29 cellular contexts compared by ENCODE assay signal in genomic region chr21:33112670-33113596, GRCh38. TPM values are rescaled to one million over a fixed set of nuclear protein-coding genes. Genes with fewer than 3 reads are reported as not detected.
"Had no signal": no experiment of that assay in that cellular context is flagged by ENCODE, and none has a peak within 500 bp of the region (broad histone marks: within the 10 kb centered on the region; RNA-seq: fewer than 3 reads in every experiment).

No MANE protein-coding gene starts in this region.

- H3K27ac Mint-ChIP-seq: activated CD4-positive, alpha-beta memory T cell treated with anti-CD3 and anti-CD28 coated beads for 36 hours; activated CD4-positive, alpha-beta T cell treated with anti-CD3 and anti-CD28 coated beads, Interleukin-2, amount 10 ng/mL, durations not matched to agents 24 days and 14 days; activated T-helper 1 cell treated with anti-CD3 and anti-CD28 coated beads, Interleukin-12 subunit alpha, Interleukin-12 subunit beta, Interleukin-2, Interleukin-4 antibody, amounts not matched to agents 30 ng/mL and 10 ng/mL and 1 ng/mL, durations not matched to agents 14 hours and 24 hours and 36 hours; endodermal cell; nephron progenitor cell had no signal

- H3K9me3 Mint-ChIP-seq: activated CD4-positive, alpha-beta memory T cell treated with anti-CD3 and anti-CD28 coated beads for 36 hours; activated CD4-positive, alpha-beta T cell treated with anti-CD3 and anti-CD28 coated beads, Interleukin-2, amount 10 ng/mL, durations not matched to agents 24 days and 14 days; activated T-helper 1 cell treated with anti-CD3 and anti-CD28 coated beads, Interleukin-12 subunit alpha, Interleukin-12 subunit beta, Interleukin-2, Interleukin-4 antibody, amounts not matched to agents 30 ng/mL and 10 ng/mL and 1 ng/mL, durations not matched to agents 14 hours and 24 hours and 36 hours; endodermal cell; nephron progenitor cell had no signal

- FAIRE-seq: islet of Langerhans, urothelium cell line had no signal

- H3K36me3 Mint-ChIP-seq: activated CD4-positive, alpha-beta memory T cell treated with anti-CD3 and anti-CD28 coated beads for 36 hours had no signal

- H3K4me3 Mint-ChIP-seq: activated CD4-positive, alpha-beta memory T cell treated with anti-CD3 and anti-CD28 coated beads for 36 hours; activated CD4-positive, alpha-beta T cell treated with anti-CD3 and anti-CD28 coated beads, Interleukin-2, amount 10 ng/mL, durations not matched to agents 24 days and 14 days; activated T-helper 1 cell treated with anti-CD3 and anti-CD28 coated beads, Interleukin-12 subunit alpha, Interleukin-12 subunit beta, Interleukin-2, Interleukin-4 antibody, amounts not matched to agents 30 ng/mL and 10 ng/mL and 1 ng/mL, durations not matched to agents 14 hours and 24 hours and 36 hours; endodermal cell; nephron progenitor cell had no signal

- H3K4me1 ChIP-seq: breast epithelium, foreskin keratinocyte had no signal

- H3K4me3 ChIP-seq: breast epithelium, left ventricle myocardium inferior, spleen, tibial nerve had no signal

- ATAC-seq: esophagus mucosa, foreskin keratinocyte, right cardiac atrium had no signal

- DNase-seq: activated CD4-positive, alpha-beta memory T cell treated with anti-CD3 and anti-CD28 coated beads for 36 hours; activated CD4-positive, alpha-beta T cell treated with anti-CD3 and anti-CD28 coated beads, Interleukin-2, amount 10 ng/mL, durations not matched to agents 24 days and 14 days; activated CD4-positive, CD25-positive, alpha-beta regulatory T cell treated with anti-CD3 and anti-CD28 coated beads, Interleukin-2, amount 50 U/mL, for 72 hours; activated CD8-positive, alpha-beta memory T cell treated with anti-CD3 and anti-CD28 coated beads, Interleukin-2, amount 50 U/mL, for 4 hours; activated gamma-delta T cell treated with Interleukin-2 at 50 U/mL for 16 hours; activated naive CD4-positive, alpha-beta T cell treated with anti-CD3 and anti-CD28 coated beads, Interleukin-2, amount 50 U/mL, for 16 hours; activated T-cell treated with anti-CD3 and anti-CD28 coated beads, Interleukin-2, amount 50 U/mL, for 1 hour; amniotic stem cell; central memory CD4-positive, alpha-beta T cell; endodermal cell; foreskin keratinocyte; left ventricle myocardium inferior; nephron progenitor cell; right cardiac atrium; spleen; stimulated activated naive CD4-positive, alpha-beta T cell; T-helper 2 cell had no signal

- H3K27ac ChIP-seq: breast epithelium, foreskin keratinocyte, left ventricle myocardium inferior, spleen, tibial nerve had no signal

- H3K36me3 ChIP-seq: breast epithelium, left ventricle myocardium inferior, spleen, tibial nerve had no signal

- H3K9me3 ChIP-seq: breast epithelium, left ventricle myocardium inferior, spleen, tibial nerve had no signal

RNA-seq across cellular contexts. Expression of gene OLIG1, which starts 43.0 kb away (rescaled TPM):
- total RNA-seq: activated CD4-positive, alpha-beta memory T cell treated with anti-CD3 and anti-CD28 coated beads for 36 hours; activated CD4-positive, alpha-beta T cell treated with anti-CD3 and anti-CD28 coated beads, Interleukin-2, amount 10 ng/mL, durations not matched to agents 24 days and 14 days; activated CD8-positive, alpha-beta memory T cell treated with anti-CD3 and anti-CD28 coated beads for 36 hours; activated T-helper 1 cell treated with anti-CD3 and anti-CD28 coated beads, Interleukin-12 subunit alpha, Interleukin-12 subunit beta, Interleukin-2, Interleukin-4 antibody, amounts not matched to agents 30 ng/mL and 10 ng/mL and 1 ng/mL, durations not matched to agents 14 hours and 24 hours and 36 hours; breast epithelium; esophagus mucosa; foreskin keratinocyte; glomerular endothelial cell; lung microvascular endothelial cell; mucosa of gallbladder; omental fat pad; pulmonary artery endothelial cell; tibial nerve had no signal
- polyA plus RNA-seq: foreskin keratinocyte had no signal
